ENCODE assay signal across 18 cellular contexts in genomic region chr13:82717249-82717648, GRCh38.
DNase-seq lines count a peak whose midpoint lies in the region; FAIRE-seq and TF ChIP-seq lines count a peak whose summit lies in the region.
"Had no signal": no experiment of that assay in that cellular context is flagged by ENCODE, and none has a peak within 500 bp of the region (broad histone marks: within the 10 kb centered on the region; RNA-seq: fewer than 3 reads in every experiment).

No MANE protein-coding gene starts in this region.

- WGBS in testis, 2 donors: 57 to 77% methylated on average over 2 of the region's 2 CpGs

- TF ChIP-seq POLR2A in testis (IDR thresholded peaks at IDR 0.05): no peak

- no peak for FAIRE-seq in bronchial epithelial cell (lab: Jason Lieb, UNC)
- FAIRE-seq: GM12891 had no signal

- DNase-seq in AG10803 (ENCODE audit: low read depth) (peak; percentile 64), bronchial epithelial cell (ENCODE audit: low read depth) (peak; percentile 84), kidney glomerular epithelial cell (lab: John Stamatoyannopoulos, UW) (peak; percentile 83), ascending aorta (ENCODE audit: low spot score in 2 of 2) (no peak), testis (no peak), DMS153 treated with DMSO at 0.1 percent for 48 hours (lab: John Stamatoyannopoulos, UW; ENCODE audit: unreplicated experiment) (no peak), NCI-H82 treated with DMSO at 0.1 percent for 48 hours (lab: John Stamatoyannopoulos, UW; ENCODE audit: unreplicated experiment) (no peak)
- DNase-seq: cortex of kidney; DMS53; GOT3; heart right ventricle; left ventricle myocardium superior; NCI-H1436 treated with DMSO at 0.1 percent for 48 hours; NCI-H510A treated with DMSO at 0.1 percent for 48 hours; stimulated activated CD4-positive, alpha-beta T cell treated with anti-CD3 and anti-CD28 coated beads, Interleukin-12 subunit alpha, Interleukin-12 subunit beta, amount 100 ng/mL, for 4 hours had no signal

- H3K4me1 ChIP-seq in KMS-11 (ENCODE audit: low read depth, poor library complexity, severe bottlenecking) (peaks cover 20% of the 10 kb centered on the region), ascending aorta (no peaks in the 10 kb centered on the region), testis (no peaks in the 10 kb centered on the region)
- H3K4me1 ChIP-seq: heart right ventricle had no signal

- H3K27me3 ChIP-seq in KMS-11 (ENCODE audit: insufficient read depth, low read depth): no peaks in the 10 kb centered on the region
- no peaks in the 10 kb centered on the region for H3K27me3 ChIP-seq in bronchial epithelial cell (ENCODE audit: control insufficient read depth, insufficient read depth, low read length)
- no peaks in the 10 kb centered on the region for H3K27me3 ChIP-seq in ascending aorta
- no peaks in the 10 kb centered on the region for H3K27me3 ChIP-seq in testis
- H3K27me3 ChIP-seq: heart right ventricle, tibial nerve had no signal

- no peaks in the 10 kb centered on the region for H3K79me2 ChIP-seq in KMS-11 (ENCODE audit: insufficient read depth, low read depth)

- no peaks in the 10 kb centered on the region for H4K20me1 ChIP-seq in KMS-11 (ENCODE audit: insufficient read depth)

- H3K36me3 ChIP-seq in KMS-11 (ENCODE audit: insufficient read depth): no peaks in the 10 kb centered on the region
- H3K36me3 ChIP-seq in bronchial epithelial cell (ENCODE audit: control insufficient read depth, insufficient read depth, low read length): no peaks in the 10 kb centered on the region
- no peaks in the 10 kb centered on the region for H3K36me3 ChIP-seq in ascending aorta
- H3K36me3 ChIP-seq in testis (ENCODE audit: low read depth, missing control alignments): no peaks in the 10 kb centered on the region
- H3K36me3 ChIP-seq: heart right ventricle, tibial nerve had no signal

- peak overlapping the region; percentile 36 for H3K4me2 ChIP-seq in KMS-11

- H3K4me3 ChIP-seq in AG10803 (ENCODE audit: low read length) (no peak overlapping the region), KMS-11 (IDR thresholded peaks at IDR 0.05; ENCODE audit: insufficient read depth, low read depth, low read length) (no peak overlapping the region), bronchial epithelial cell (ENCODE audit: low read depth, low read length) (no peak overlapping the region), ascending aorta (no peak overlapping the region), testis (no peak overlapping the region)
- H3K4me3 ChIP-seq: heart right ventricle, tibial nerve had no signal

- H2AFZ ChIP-seq in KMS-11 (ENCODE audit: low read depth): peak overlapping the region; percentile 22; the same call in 1 of the 2 replicates

- H3K27ac ChIP-seq in KMS-11 (peak overlapping the region; percentile 58), ascending aorta (no peak overlapping the region), testis (no peak overlapping the region)
- H3K27ac ChIP-seq: heart right ventricle had no signal

- H3K9me3 ChIP-seq in ascending aorta (no peaks in the 10 kb centered on the region), testis (no peaks in the 10 kb centered on the region)
- H3K9me3 ChIP-seq: heart right ventricle, tibial nerve had no signal

- TF ChIP-seq CTCF in AG10803 (conservative IDR thresholded peaks at IDR 0.05; ENCODE audit: low read length): no peak
- TF ChIP-seq CTCF in KMS-11 (conservative IDR thresholded peaks at IDR 0.05; ENCODE audit: low read depth, low read length): no peak
- no peak for TF ChIP-seq CTCF in bronchial epithelial cell (IDR thresholded peaks at IDR 0.05; ENCODE audit: insufficient read depth, low read length, severe bottlenecking)
- TF ChIP-seq CTCF in ascending aorta (IDR thresholded peaks at IDR 0.05): no peak
- no peak for TF ChIP-seq CTCF in testis (IDR thresholded peaks at IDR 0.05)

- intact Hi-C loops in ascending aorta (cut with DNase I): no loop called here
- intact Hi-C loops in testis (cut with DNase I; ENCODE audit: low total_unique reads): no loop called here

- H3K9ac ChIP-seq in KMS-11: no peak overlapping the region

Comparison
In these comparisons a context has a peak if more than half of its experiments do, and no peak if none do; other contexts are left out.
1. DNase-seq: peak in AG10803 (single experiment), bronchial epithelial cell (single experiment) and kidney glomerular epithelial cell (single experiment); none in ascending aorta (0 of 2), testis (single experiment), DMS153 treated with DMSO at 0.1 percent for 48 hours (single experiment) and NCI-H82 treated with DMSO at 0.1 percent for 48 hours (single experiment).